Comparison of ENCODE assay signal across 13 cellular contexts in genomic region chr1:92537333-92537884, GRCh38. TPM values are rescaled to one million over a fixed set of nuclear protein-coding genes. Genes with fewer than 3 reads are reported as not detected.
DNase-seq lines count a peak whose midpoint lies in the region; ATAC-seq, FAIRE-seq and TF ChIP-seq lines count a peak whose summit lies in the region.
"Had no signal": no experiment of that assay in that cellular context is flagged by ENCODE, and none has a peak within 500 bp of the region (broad histone marks: within the 10 kb centered on the region; RNA-seq: fewer than 3 reads in every experiment).

No MANE protein-coding gene starts in this region.

- H3K4me2 ChIP-seq in A549: peak overlapping the region; percentile 59
- peak overlapping the region; percentile 55 for H3K4me2 ChIP-seq in DND-41 (ENCODE audit: insufficient read depth, low read length)
- H3K4me2 ChIP-seq in hepatocyte: peak overlapping the region; percentile 26

- peaks cover 79% of the 10 kb centered on the region for H3K4me1 Mint-ChIP-seq in activated CD4-positive, alpha-beta memory T cell treated with anti-CD3 and anti-CD28 coated beads, Interleukin-2, amount 10 ng/mL, durations not matched to agents 7 days and 5 days

- H4K20me1 ChIP-seq in DND-41 (ENCODE audit: insufficient read depth, low read length): no peaks in the 10 kb centered on the region
- no peaks in the 10 kb centered on the region for H4K20me1 ChIP-seq in hepatocyte (ENCODE audit: insufficient read depth, poor library complexity, severe bottlenecking)

- H3K36me3 ChIP-seq in DND-41 (ENCODE audit: insufficient read depth, low read length) (no peaks in the 10 kb centered on the region), hepatocyte (replicated peaks; ENCODE audit: insufficient read depth, low read depth) (no peaks in the 10 kb centered on the region)
- H3K36me3 ChIP-seq: BE2C, breast epithelium, SJCRH30 had no signal

- H3K4me1 ChIP-seq in A549 (peaks cover 12% of the 10 kb centered on the region; the same call in 2 of the 3 replicates), DND-41 (ENCODE audit: insufficient read depth, low read length) (peaks cover 40% of the 10 kb centered on the region), hepatocyte (ENCODE audit: insufficient read depth) (no peaks in the 10 kb centered on the region)
- H3K4me1 ChIP-seq: BE2C, breast epithelium, SJCRH30 had no signal

- ATAC-seq in A549 (no peak), DND-41 (ENCODE audit: insufficient read depth, low read depth) (no peak), HG03457 (IDR thresholded peaks at IDR 0.05; ENCODE audit: unreplicated experiment) (no peak)

- no peaks in the 10 kb centered on the region for H3K9me2 ChIP-seq in hepatocyte (replicated peaks; ENCODE audit: insufficient read depth)

- peaks cover 31% of the 10 kb centered on the region for H3K36me3 Mint-ChIP-seq in activated CD4-positive, alpha-beta memory T cell treated with anti-CD3 and anti-CD28 coated beads, Interleukin-2, amount 10 ng/mL, durations not matched to agents 7 days and 5 days (ENCODE audit: low read depth)

- peak overlapping the region; percentile 44 for H3K9ac ChIP-seq in DND-41 (ENCODE audit: low read depth, low read length)

- H3K79me2 ChIP-seq in DND-41 (ENCODE audit: insufficient read depth, low read length): no peaks in the 10 kb centered on the region
- H3K79me2 ChIP-seq in hepatocyte: no peaks in the 10 kb centered on the region

- WGBS in A549 (ENCODE audit: missing lambda C conversion rate): 49% methylated on average over 1 of the region's 1 CpG
- WGBS in hepatocyte (ENCODE audit: low lambda C conversion rate, missing lambda C conversion rate): 77% methylated on average over 1 of the region's 1 CpG

- DNase-seq in A549 (ENCODE audit: low read depth in 1 of 2, low spot score in 1 of 2): no peak
- no peak for DNase-seq in DND-41
- no peak for DNase-seq in activated CD4-positive, alpha-beta memory T cell treated with anti-CD3 and anti-CD28 coated beads, Interleukin-2, amount 10 ng/mL, durations not matched to agents 7 days and 5 days
- DNase-seq in hepatocyte (ENCODE audit: low spot score): no peak
- no peak for DNase-seq in stimulated activated CD8-positive, alpha-beta memory T cell treated with anti-CD3 and anti-CD28 coated beads, Interleukin-4, amount 100 ng/mL, for 48 hours
- DNase-seq in activated gamma-delta T cell (lab: John Stamatoyannopoulos, UW): no peak
- DNase-seq in cerebellum (ENCODE audit: low spot score): no peak
- DNase-seq: BE2C, NCI-H2171, SJCRH30 had no signal

- no peak overlapping the region for H3K27ac ChIP-seq in A549
- peak overlapping the region; percentile 69 for H3K27ac ChIP-seq in DND-41 (ENCODE audit: low read length)
- peak overlapping the region; percentile 25 for H3K27ac ChIP-seq in hepatocyte
- H3K27ac ChIP-seq: breast epithelium, SJCRH30 had no signal

- POLR2A ChIA-PET in A549 (lab: Yijun Ruan, JAX): no interaction called here
- POLR2A ChIA-PET in activated CD4-positive, alpha-beta memory T cell treated with anti-CD3 and anti-CD28 coated beads, Interleukin-2, amount 10 ng/mL, durations not matched to agents 7 days and 5 days (lab: Charles Lee): interaction anchor here (0.7 to 5.7 kb wide), 28 partner anchors 16 to 457 kb away, joined by 3 to 372 read pairs (median 6); partner anchors contain the start of genes GFI1 and RPL5

- TF ChIP-seq CTCF in A549 (IDR thresholded peaks at IDR 0.05): no peak
- no peak for TF ChIP-seq CTCF in DND-41 (IDR thresholded peaks at IDR 0.05; ENCODE audit: borderline replicate concordance, extremely low read depth, low read length, poor library complexity, severe bottlenecking)
- TF ChIP-seq CTCF in hepatocyte (IDR thresholded peaks at IDR 0.05; ENCODE audit: poor library complexity): no peak

- no peak for FAIRE-seq in A549 (lab: Jason Lieb, UNC)
- FAIRE-seq: endometrium had no signal

- peak overlapping the region; percentile 49 for H3K4me3 Mint-ChIP-seq in activated CD4-positive, alpha-beta memory T cell treated with anti-CD3 and anti-CD28 coated beads, Interleukin-2, amount 10 ng/mL, durations not matched to agents 7 days and 5 days

- CTCF ChIA-PET in A549 (lab: Yijun Ruan, JAX): interaction anchor here (0.6 kb wide), 2 partner anchors 29 to 916 kb away, joined by 3 read pairs; no protein-coding TSS in a partner anchor
- CTCF ChIA-PET in activated CD4-positive, alpha-beta memory T cell treated with anti-CD3 and anti-CD28 coated beads, Interleukin-2, amount 10 ng/mL, durations not matched to agents 7 days and 5 days (lab: Charles Lee): interaction anchor here (0.8 to 4.0 kb wide), 13 partner anchors 14 to 239 kb away, joined by 3 to 72 read pairs (median 3); partner anchors contain the start of gene GFI1

- no peak for TF ChIP-seq RAD21 in A549 (conservative IDR thresholded peaks at IDR 0.05 in 1 of 2, IDR thresholded peaks at IDR 0.05 in 1 of 2)

- no peak for TF ChIP-seq POLR2A in A549 (IDR thresholded peaks at IDR 0.05; ENCODE audit: low read length)

- H3K4me3 ChIP-seq in A549 (no peak overlapping the region), DND-41 (ENCODE audit: low read depth in 1 of 2, low read length in 2 of 2) (no peak overlapping the region), hepatocyte (no peak overlapping the region)
- H3K4me3 ChIP-seq: breast epithelium, SJCRH30 had no signal

- TF ChIP-seq EP300 in A549 (IDR thresholded peaks at IDR 0.05): no peak

- no peak overlapping the region; the same call in 1 of the 2 replicates for H2AFZ ChIP-seq in DND-41 (ENCODE audit: low read depth, low read length)
- H2AFZ ChIP-seq in hepatocyte: no peak overlapping the region

- H3K27me3 ChIP-seq in DND-41 (ENCODE audit: insufficient read depth, low read length, poor library complexity) (no peaks in the 10 kb centered on the region), hepatocyte (no peaks in the 10 kb centered on the region)
- H3K27me3 ChIP-seq: BE2C, breast epithelium, SJCRH30 had no signal

- H3K9me3 ChIP-seq in A549 (no peaks in the 10 kb centered on the region), DND-41 (ENCODE audit: insufficient read depth, low read length, severe bottlenecking) (no peaks in the 10 kb centered on the region), hepatocyte (ENCODE audit: low read depth) (no peaks in the 10 kb centered on the region)
- H3K9me3 ChIP-seq: BE2C, breast epithelium, SJCRH30 had no signal

- H3K27me3 Mint-ChIP-seq in activated CD4-positive, alpha-beta memory T cell treated with anti-CD3 and anti-CD28 coated beads, Interleukin-2, amount 10 ng/mL, durations not matched to agents 7 days and 5 days: no peaks in the 10 kb centered on the region

- H3K9me3 Mint-ChIP-seq in activated CD4-positive, alpha-beta memory T cell treated with anti-CD3 and anti-CD28 coated beads, Interleukin-2, amount 10 ng/mL, durations not matched to agents 7 days and 5 days: peaks cover 3% of the 10 kb centered on the region

- peak overlapping the region; percentile 88 for H3K27ac Mint-ChIP-seq in activated CD4-positive, alpha-beta memory T cell treated with anti-CD3 and anti-CD28 coated beads, Interleukin-2, amount 10 ng/mL, durations not matched to agents 7 days and 5 days

TF ChIP-seq in A549, 52 proteins besides CTCF, POLR2A, EP300 and RAD21 (continues in another document):
- TF ChIP-seq TFCP2L1 (CRISPR knock-in tag; IDR thresholded peaks at IDR 0.05) (no peak), USF2 (IDR thresholded peaks at IDR 0.05) (no peak), MAFK (IDR thresholded peaks at IDR 0.05; ENCODE audit: partially characterized antibody) (no peak), PHF8 (IDR thresholded peaks at IDR 0.05; ENCODE audit: borderline replicate concordance, low read depth) (no peak), HES2 (IDR thresholded peaks at IDR 0.05) (no peak), E2F6 (IDR thresholded peaks at IDR 0.05; ENCODE audit: borderline replicate concordance, low read depth) (no peak), RNF2 (IDR thresholded peaks at IDR 0.05; ENCODE audit: borderline replicate concordance, low read depth) (no peak), CHD4 (IDR thresholded peaks at IDR 0.05; ENCODE audit: borderline replicate concordance) (no peak), HOXB5 (CRISPR knock-in tag; IDR thresholded peaks at IDR 0.05) (no peak), RCOR1 (IDR thresholded peaks at IDR 0.05; ENCODE audit: low read depth, low read length) (no peak), EHF (CRISPR knock-in tag; IDR thresholded peaks at IDR 0.05) (no peak), NFE2L2 (conservative IDR thresholded peaks at IDR 0.05; ENCODE audit: low read length) (no peak), HOXA7 (CRISPR knock-in tag; IDR thresholded peaks at IDR 0.05) (no peak), ZC3H11A (IDR thresholded peaks at IDR 0.05) (no peak), MAZ (IDR thresholded peaks at IDR 0.05; ENCODE audit: borderline replicate concordance, low read depth, low read length) (no peak), ZFP36 (IDR thresholded peaks at IDR 0.05; ENCODE audit: borderline replicate concordance, partially characterized antibody) (no peak)

RNA-seq across cellular contexts. Expression of gene GFI1, which starts 50.7 kb away (rescaled TPM):
- 0.15 and 0.18 TPM in 2 replicates for polyA plus RNA-seq in A549 (2011; rRNA removed)
- polyA plus RNA-seq in A549 (2012; cell fraction: cytosol; rRNA removed): 0.15 and 0.18 TPM in 2 replicates
- 0.35 and 0.47 TPM in 2 replicates for polyA plus RNA-seq in A549 (2012; cell fraction: nucleus; rRNA removed)
- 0.04 to 0.08 TPM (median 0.08 TPM) in 3 replicates for polyA plus RNA-seq in A549 (2017; fragmentation: RNase III; extraction: RNeasy Plus Mini Kit Qiagen cat#74134 plus additional on column Dnase treatment)
- 0.08 and 0.63 TPM in 2 replicates for polyA minus RNA-seq in A549 (2011; rRNA and poly(A)+ RNA removed)
- total RNA-seq in activated CD4-positive, alpha-beta memory T cell treated with anti-CD3 and anti-CD28 coated beads, Interleukin-2, amount 10 ng/mL, durations not matched to agents 7 days and 5 days: 10 to 100 TPM; 76.9 to 80.8 TPM
- 0.10 and 0.24 TPM in 2 replicates for total RNA-seq in hepatocyte
- 0.41 TPM in 1 of 2 replicates, not detected in the other for polyA plus RNA-seq in hepatocyte
- total RNA-seq in cerebellum: not detected

Comparison
In these comparisons a context has a peak if more than half of its experiments do, and no peak if none do; other contexts are left out.
1. H3K27ac ChIP-seq: peak in DND-41 (single experiment) and hepatocyte (single experiment); none in A549 (0 of 2).
2. RNA of gene GFI1, which starts 50.7 kb away (total RNA-seq): 76.9 to 80.8 TPM in activated CD4-positive, alpha-beta memory T cell treated with anti-CD3 and anti-CD28 coated beads, Interleukin-2, amount 10 ng/mL, durations not matched to agents 7 days and 5 days; 0.10 to 0.24 TPM in hepatocyte and not detected in cerebellum (single experiment); every median in the first group is over 10 times any median in the second.
3. Peak in every context shown above with its lines, with median percentiles within 50 percentile points of each other: H3K4me2 ChIP-seq.